In genomic region chr18:55234366-55235093, GRCh38 we compare ENCODE assay signal across 8 cellular contexts.
DNase-seq lines count a peak whose midpoint lies in the region; ATAC-seq and TF ChIP-seq lines count a peak whose summit lies in the region.

No MANE protein-coding gene starts in this region.

- no peaks in the 10 kb centered on the region for H3K9me2 ChIP-seq in hepatocyte (replicated peaks; ENCODE audit: insufficient read depth)

- H2AFZ ChIP-seq in hepatocyte: no peak overlapping the region

- H3K36me3 ChIP-seq in SJSA1 (peaks cover 32% of the 10 kb centered on the region), hepatocyte (replicated peaks; ENCODE audit: insufficient read depth, low read depth) (no peaks in the 10 kb centered on the region), gastrocnemius medialis (peaks cover 0 to 38% of the 10 kb centered on the region in 2 donors)

- peak; percentile 66 for TF ChIP-seq CTCF in GM13976 (IDR thresholded peaks at IDR 0.05; ENCODE audit: borderline replicate concordance, control extremely low read depth, extremely low read depth, insufficient read depth, missing control alignments)
- TF ChIP-seq CTCF in astrocyte of the cerebellum (IDR thresholded peaks at IDR 0.05; ENCODE audit: low read depth, low read length, missing control alignments): peak; percentile 80
- TF ChIP-seq CTCF in hepatocyte (IDR thresholded peaks at IDR 0.05; ENCODE audit: poor library complexity): peak; percentile 81
- peak; percentile 60 to 85 (median 82) for TF ChIP-seq CTCF in gastrocnemius medialis (IDR thresholded peaks at IDR 0.05 in 4 of 5, conservative IDR thresholded peaks at IDR 0.05 in 1 of 5)

- H3K79me2 ChIP-seq in hepatocyte: no peaks in the 10 kb centered on the region

- no peak overlapping the region for H3K4me3 ChIP-seq in SJSA1
- no peak overlapping the region for H3K4me3 ChIP-seq in astrocyte of the cerebellum (ENCODE audit: low read depth, low read length)
- H3K4me3 ChIP-seq in hepatocyte: no peak overlapping the region
- H3K4me3 ChIP-seq in gastrocnemius medialis: no peak overlapping the region

- in situ Hi-C loops in GM13976 (cut with MboI; ENCODE audit: low sequenced_read_pairs, unreplicated experiment) (no loop called here), astrocyte of the cerebellum (cut with HindIII; ENCODE audit: low sequenced_read_pairs) (no loop called here), gastrocnemius medialis (cut with MboI; ENCODE audit: low sequenced_read_pairs in 4 of 4) (loop anchor here (5.0 to 25.0 kb wide), 14 partner anchors 103 to 1353 kb away; partner anchors contain the start of gene TCF4 (in 4 of the 4))

- ATAC-seq in HG02678 (IDR thresholded peaks at IDR 0.05; ENCODE audit: unreplicated experiment) (peak; percentile 67), gastrocnemius medialis (peak; percentile 86 to 96)

- H3K9me3 ChIP-seq in SJSA1 (replicated peaks) (no peaks in the 10 kb centered on the region), hepatocyte (ENCODE audit: low read depth) (no peaks in the 10 kb centered on the region), gastrocnemius medialis (no peaks in the 10 kb centered on the region)

- TF ChIP-seq POLR2A in gastrocnemius medialis (IDR thresholded peaks at IDR 0.05): no peak

- H3K27me3 ChIP-seq in SJSA1 (replicated peaks): no peaks in the 10 kb centered on the region
- no peaks in the 10 kb centered on the region for H3K27me3 ChIP-seq in hepatocyte
- no peaks in the 10 kb centered on the region for H3K27me3 ChIP-seq in gastrocnemius medialis

- H4K20me1 ChIP-seq in hepatocyte (ENCODE audit: insufficient read depth, poor library complexity, severe bottlenecking): no peaks in the 10 kb centered on the region

- intact Hi-C loops in gastrocnemius medialis (cut with DNase I; ENCODE audit: low total_unique reads): loop anchor here (2.0 to 10.0 kb wide), 7 partner anchors 40 to 1343 kb away; partner anchors contain the start of gene TCF4

- DNase-seq in GM13976 (ENCODE audit: low spot score) (peak; percentile 41), NCI-H1092 treated with DMSO at 0.1 percent for 48 hours (lab: John Stamatoyannopoulos, UW) (peak; percentile 91), SJSA1 (ENCODE audit: low read depth in 1 of 2, low spot score in 2 of 2) (peak; percentile 60 to 65), astrocyte of the cerebellum (ENCODE audit: low read depth) (peak; percentile 71), hepatocyte (ENCODE audit: low spot score) (peak; percentile 88), gastrocnemius medialis (peak; percentile 53 to 71), mesenteric fat pad (ENCODE audit: low spot score) (no peak)

- H3K4me1 ChIP-seq in SJSA1 (replicated peaks) (0 out of 2 replicates have a peak, but pooled peaks cover 3% of the 10 kb centered on the region), hepatocyte (ENCODE audit: insufficient read depth) (peaks cover 3% of the 10 kb centered on the region), gastrocnemius medialis (peaks cover 4 to 13% of the 10 kb centered on the region in 2 donors)

- peak overlapping the region; percentile 65 for H3K4me2 ChIP-seq in hepatocyte

- 37% methylated on average over 21 of the region's 21 CpGs for WGBS in hepatocyte (ENCODE audit: low lambda C conversion rate, missing lambda C conversion rate)

- no peak overlapping the region for H3K27ac ChIP-seq in SJSA1
- no peak overlapping the region for H3K27ac ChIP-seq in hepatocyte
- H3K27ac ChIP-seq in gastrocnemius medialis: peak overlapping the region; percentile 26 to 60 (median 51)

Comparison
In these comparisons a context has a peak if more than half of its experiments do, and no peak if none do; other contexts are left out.
1. H3K27ac ChIP-seq: peak in gastrocnemius medialis (4 of 4); none in SJSA1 (single experiment) and hepatocyte (single experiment).
2. in situ Hi-C loops: an anchor here in gastrocnemius medialis (5.0 to 25.0 kb wide); none called in GM13976 and astrocyte of the cerebellum.
3. Peak in every context shown above with its lines, with median percentiles within 50 percentile points of each other: CTCF ChIP-seq.